Comparison of ENCODE assay signal across 8 cellular contexts in the genomic region with DNA sequence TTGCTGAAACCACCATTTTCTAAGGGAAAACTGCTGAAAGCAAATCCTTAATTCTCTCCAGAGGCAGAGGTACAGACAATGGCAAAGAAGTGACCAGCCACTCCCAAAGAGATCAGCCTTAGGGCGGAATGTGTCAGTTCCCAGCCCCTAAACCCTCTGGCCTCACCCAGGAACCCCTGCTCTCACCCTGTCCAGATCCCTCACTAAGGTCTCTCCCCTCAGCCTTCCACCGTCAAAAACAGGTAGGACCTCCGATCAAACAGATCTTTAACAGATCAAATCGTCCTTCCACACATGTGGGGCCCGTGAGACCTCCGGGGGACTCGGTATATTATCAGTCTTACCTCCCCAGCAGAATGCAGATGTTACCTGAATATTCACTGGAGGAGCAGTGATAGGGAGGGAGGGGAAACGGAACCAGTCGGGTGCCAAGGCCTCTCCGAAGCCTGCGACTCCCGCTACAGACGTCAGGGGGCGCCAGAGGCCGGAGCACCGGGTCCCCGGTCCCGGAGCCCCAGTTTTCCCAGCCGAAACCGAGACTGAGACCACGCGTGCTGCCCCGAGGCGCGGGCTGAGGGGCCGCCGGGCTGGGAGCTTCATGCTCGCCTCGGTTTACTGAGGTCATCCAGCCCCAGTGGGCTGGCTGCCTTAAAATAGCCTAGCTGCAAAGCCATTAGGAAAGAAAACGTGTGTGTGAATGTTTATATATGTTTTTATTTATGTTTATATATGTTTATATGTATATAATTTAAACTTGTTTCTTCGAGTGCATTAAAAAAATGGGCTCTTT. TPM values are rescaled to one million over a fixed set of nuclear protein-coding genes. Genes with fewer than 3 reads are reported as not detected.
DNase-seq lines count a peak whose midpoint lies in the region; ATAC-seq and TF ChIP-seq lines count a peak whose summit lies in the region.

No MANE protein-coding gene starts in this region.

- H3K4me3 ChIP-seq in colonic mucosa (no peak overlapping the region), lower leg skin (ENCODE audit: low read depth, poor library complexity, severe bottlenecking) (no peak overlapping the region)

- 6 to 7% methylated on average over 31 of the region's 31 CpGs for WGBS in lower leg skin, 2 donors

- peak; percentile 78 for ATAC-seq in GM18505 (IDR thresholded peaks at IDR 0.05; ENCODE audit: unreplicated experiment)
- ATAC-seq in HG03135 (IDR thresholded peaks at IDR 0.05; ENCODE audit: unreplicated experiment) = peak; percentile 73

- H3K27ac ChIP-seq in colonic mucosa = peak overlapping the region; percentile 66

- intact Hi-C loops in colonic mucosa (cut with DNase I) = loop anchor here (5.0 kb wide), 3 partner anchors 51 to 466 kb away; no protein-coding TSS in a partner anchor
- intact Hi-C loops in lower leg skin (cut with DNase I; ENCODE audit: low total_unique reads) = loop anchor here (5.0 to 10.0 kb wide), 3 partner anchors 148 to 458 kb away; no protein-coding TSS in a partner anchor

- H3K27me3 ChIP-seq in colonic mucosa = no peaks in the 10 kb centered on the region

- peak; percentile 59 for DNase-seq in A172 (ENCODE audit: low spot score)
- DNase-seq in NCI-H446 (lab: John Stamatoyannopoulos, UW) = peak; percentile 70 to 89
- DNase-seq in activated CD4-positive, alpha-beta T cell treated with anti-CD3 and anti-CD28 coated beads for 4 hours = peak; percentile 66 to 82
- DNase-seq in colonic mucosa = peak; percentile 86
- DNase-seq in lower leg skin (ENCODE audit: low spot score in 2 of 2) = peak; percentile 56 to 95
- DNase-seq in stimulated activated CD4-positive, alpha-beta T cell treated with anti-CD3 and anti-CD28 coated beads, TNF-alpha, amount 100 ng/mL, for 24 hours (ENCODE audit: low read depth in 3 of 3) = peak; percentile 65 to 79 (median 72)

- peak overlapping the region in 1 of 2 donors; percentile 30 for H3K9ac ChIP-seq in colonic mucosa (ENCODE audit: low read depth in 2 of 2, low read length in 2 of 2)

- TF ChIP-seq CTCF in colonic mucosa (IDR thresholded peaks at IDR 0.05) (peak; percentile 98), lower leg skin (IDR thresholded peaks at IDR 0.05) (peak in 1 of 3 donors; percentile 40)

- TF ChIP-seq POLR2A in GM18505 (IDR thresholded peaks at IDR 0.05; ENCODE audit: borderline replicate concordance, extremely low read depth, insufficient read depth, insufficient read length) (no peak), lower leg skin (IDR thresholded peaks at IDR 0.05) (no peak)

- H3K4me1 ChIP-seq in colonic mucosa = peaks cover 8% of the 10 kb centered on the region

- H3K9me3 ChIP-seq in colonic mucosa = no peaks in the 10 kb centered on the region

- no peaks in the 10 kb centered on the region for H3K36me3 ChIP-seq in colonic mucosa

RNA-seq across cellular contexts. Expression of a gene that starts 23.6 kb away (rescaled TPM):
- 0.24 TPM in 1 of 2 replicates, not detected in the other for total RNA-seq in A172 (2014; rRNA removed; shearing (Covaris generic))
- total RNA-seq in colonic mucosa (100 to 1,000 TPM; 438 to 531 TPM), lower leg skin (under 1 TPM in 1 of 4 donors, not detected in 3; 0.10 TPM)

RNA-seq across cellular contexts. Expression of a gene that starts 27.3 kb away (rescaled TPM):
- not detected in 2 replicates for total RNA-seq in A172 (2014; rRNA removed; shearing (Covaris generic))
- total RNA-seq in colonic mucosa (under 1 TPM in 1 of 2 donors, not detected in 1; 0.10 TPM), lower leg skin (not detected)

Comparison
In these comparisons a context has a peak if more than half of its experiments do, and no peak if none do; other contexts are left out.
1. RNA of a gene that starts 23.6 kb away (total RNA-seq): 438 to 531 TPM in colonic mucosa; 0.10 TPM in lower leg skin and 0.24 TPM in A172; every median in the first group is over 100 times any median in the second.
2. Peak in every context shown above with its lines, with median percentiles within 50 percentile points of each other: DNase-seq.